8 cellular contexts compared by ENCODE assay signal in genomic region chr9:122370869-122371467, GRCh38. TPM values are rescaled to one million over a fixed set of nuclear protein-coding genes. Genes with fewer than 3 reads are reported as not detected.
DNase-seq lines count a peak whose midpoint lies in the region; ATAC-seq and TF ChIP-seq lines count a peak whose summit lies in the region.

PTGS1 (plus strand) TSS chr9:122371024; CDS start chr9:122371085, 61 bp downstream.

- peaks cover 34% of the 10 kb centered on the region for H3K27me3 Mint-ChIP-seq in activated T-cell treated with anti-CD3 and anti-CD28 coated beads, Interleukin-2, amount 50 U/mL, for 4 hours (ENCODE audit: low read depth)
- H3K27me3 Mint-ChIP-seq in mesothelial cell of epicardium (ENCODE audit: low read depth), result peaks cover 70% of the 10 kb centered on the region

- 3 to 4% methylated on average over 29 to 35 of the region's 35 CpGs for WGBS in aorta, 2 donors

- peak within 1 kb of the TSS; percentile 67 for H3K4me2 ChIP-seq in OCI-LY1 (ENCODE audit: low read length)

- no peaks in the 10 kb centered on the region for H3K36me3 Mint-ChIP-seq in activated T-cell treated with anti-CD3 and anti-CD28 coated beads, Interleukin-2, amount 50 U/mL, for 4 hours (ENCODE audit: insufficient read depth)
- no peaks in the 10 kb centered on the region for H3K36me3 Mint-ChIP-seq in mesothelial cell of epicardium

- H3K27ac ChIP-seq in OCI-LY1 (ENCODE audit: low read depth, low read length, poor library complexity, severe bottlenecking), result no peak within 1 kb of the TSS
- H3K27ac ChIP-seq in duodenal mucosa (ENCODE audit: low read depth, low read length), result no peak within 1 kb of the TSS
- no peak within 1 kb of the TSS for H3K27ac ChIP-seq in aorta (ENCODE audit: low read depth in 1 of 2, low read length in 2 of 2)

- peaks cover 13% of the 10 kb centered on the region for H3K4me1 ChIP-seq in OCI-LY1 (ENCODE audit: insufficient read depth, low read length, severe bottlenecking)
- peaks cover 14 to 22% of the 10 kb centered on the region in 2 donors for H3K4me1 ChIP-seq in duodenal mucosa (ENCODE audit: control insufficient read depth in 1 of 2, insufficient read depth in 2 of 2, low read length in 2 of 2)
- no peaks in the 10 kb centered on the region for H3K4me1 ChIP-seq in aorta (ENCODE audit: control insufficient read depth in 1 of 2, insufficient read depth in 2 of 2, low read length in 2 of 2)

- H3K79me2 ChIP-seq in OCI-LY1 (ENCODE audit: insufficient read depth, low read length), result no peaks in the 10 kb centered on the region

- H3K9ac ChIP-seq in OCI-LY1 (ENCODE audit: low read length), result peak within 1 kb of the TSS; percentile 25; the same call in 1 of the 2 replicates
- H3K9ac ChIP-seq in duodenal mucosa (ENCODE audit: low read depth in 1 of 2, low read length in 2 of 2), result peak within 1 kb of the TSS in 1 of 2 donors; percentile 23

- H3K9me3 Mint-ChIP-seq in activated T-cell treated with anti-CD3 and anti-CD28 coated beads, Interleukin-2, amount 50 U/mL, for 4 hours, result no peaks in the 10 kb centered on the region
- peaks cover 4% of the 10 kb centered on the region for H3K9me3 Mint-ChIP-seq in mesothelial cell of epicardium

- H3K4me1 Mint-ChIP-seq in activated T-cell treated with anti-CD3 and anti-CD28 coated beads, Interleukin-2, amount 50 U/mL, for 4 hours (ENCODE audit: low read depth), result peaks cover 12% of the 10 kb centered on the region
- H3K4me1 Mint-ChIP-seq in mesothelial cell of epicardium, result peaks cover 21% of the 10 kb centered on the region

- TF ChIP-seq CTCF in OCI-LY1 (IDR thresholded peaks at IDR 0.05; ENCODE audit: low read length) (no peak), mesothelial cell of epicardium (IDR thresholded peaks at IDR 0.05; ENCODE audit: unreplicated experiment) (no peak)

- H3K27ac Mint-ChIP-seq in mesothelial cell of epicardium, result no peak within 1 kb of the TSS

- H2AFZ ChIP-seq in OCI-LY1 (ENCODE audit: low read length), result no peak within 1 kb of the TSS

- H3K27me3 ChIP-seq in OCI-LY1 (ENCODE audit: insufficient read depth, low read length) (no peaks in the 10 kb centered on the region; the same call in 1 of the 2 replicates), duodenal mucosa (ENCODE audit: control insufficient read depth in 1 of 2, insufficient read depth in 2 of 2, low read length in 2 of 2) (peaks cover 0 to 12% of the 10 kb centered on the region in 2 donors), aorta (ENCODE audit: control insufficient read depth in 1 of 2, insufficient read depth in 2 of 2, low read length in 1 of 2) (no peaks in the 10 kb centered on the region), MG63 (no peaks in the 10 kb centered on the region)

- H3F3A ChIP-seq in OCI-LY1 (ENCODE audit: insufficient read depth, low read length), result no peaks in the 10 kb centered on the region

- H3K36me3 ChIP-seq in OCI-LY1 (ENCODE audit: insufficient read depth, low read length) (no peaks in the 10 kb centered on the region), duodenal mucosa (ENCODE audit: control insufficient read depth in 1 of 2, insufficient read depth in 2 of 2, low read length in 2 of 2) (no peaks in the 10 kb centered on the region), aorta (ENCODE audit: control insufficient read depth in 1 of 2, insufficient read depth in 2 of 2, low read length in 1 of 2) (no peaks in the 10 kb centered on the region), MG63 (no peaks in the 10 kb centered on the region)

- H3K9me3 ChIP-seq in OCI-LY1 (ENCODE audit: low read length), result no peaks in the 10 kb centered on the region
- H3K9me3 ChIP-seq in duodenal mucosa (ENCODE audit: control insufficient read depth in 1 of 2, low read length in 2 of 2), result no peaks in the 10 kb centered on the region
- H3K9me3 ChIP-seq in aorta (ENCODE audit: control insufficient read depth, low read length), result no peaks in the 10 kb centered on the region
- no peaks in the 10 kb centered on the region for H3K9me3 ChIP-seq in MG63

- peak; percentile 59 to 66 for ATAC-seq in activated T-cell treated with anti-CD3 and anti-CD28 coated beads, Interleukin-2, amount 50 U/mL, for 4 hours
- ATAC-seq in HG02870 (IDR thresholded peaks at IDR 0.05; ENCODE audit: unreplicated experiment) (peak; percentile 61), aorta (ENCODE audit: low FRiP score) (peak; percentile 44)

- H4K20me1 ChIP-seq in OCI-LY1 (ENCODE audit: insufficient read depth, low read length), result no peaks in the 10 kb centered on the region

- DNase-seq in activated T-cell treated with anti-CD3 and anti-CD28 coated beads, Interleukin-2, amount 50 U/mL, for 4 hours, result no peak
- DNase-seq in activated T-cell treated with anti-CD3 and anti-CD28 coated beads, Interleukin-2, amount 50 U/mL, for 1 hour, result no peak
- DNase-seq in mesothelial cell of epicardium (ENCODE audit: low spot score in 2 of 2, unreplicated experiment in 2 of 2) (no peak), aorta (peak; percentile 75 to 84), MG63 (no peak)

- H3K4me3 ChIP-seq in OCI-LY1 (ENCODE audit: low read depth, low read length, poor library complexity, severe bottlenecking) (peak within 1 kb of the TSS; percentile 47), duodenal mucosa (ENCODE audit: low read depth in 1 of 2, low read length in 2 of 2) (peak within 1 kb of the TSS; percentile 57 to 66), aorta (ENCODE audit: low read length in 2 of 2) (no peak within 1 kb of the TSS), MG63 (no peak within 1 kb of the TSS)

- no peaks in the 10 kb centered on the region for H3K9me2 ChIP-seq in OCI-LY1 (ENCODE audit: low read depth, low read length)

- intact Hi-C loops in aorta (cut with DNase I), result no loop called here

- H3K4me3 Mint-ChIP-seq in activated T-cell treated with anti-CD3 and anti-CD28 coated beads, Interleukin-2, amount 50 U/mL, for 4 hours, result peak within 1 kb of the TSS; percentile 69
- H3K4me3 Mint-ChIP-seq in mesothelial cell of epicardium, result peak within 1 kb of the TSS; percentile 58

RNA-seq across cellular contexts. Expression of gene PTGS1, which starts in this region (rescaled TPM):
- total RNA-seq in activated T-cell treated with anti-CD3 and anti-CD28 coated beads, Interleukin-2, amount 50 U/mL, for 4 hours, result under 1 TPM; 0.18 to 0.35 (median 0.35) TPM
- total RNA-seq in mesothelial cell of epicardium (8.0 to 9.2 TPM (median 8.2 TPM) in 3 replicates), aorta (10 to 100 TPM; 10.4 to 20.3 TPM)
- polyA plus RNA-seq in aorta, result 1 to 10 TPM; 3.1 to 5.9 TPM
- not detected in 2 replicates for total RNA-seq in MG63 (2014; rRNA removed; shearing (Covaris generic); ENCODE audit: low replicate concordance)

Comparison
In these comparisons a context has a peak if more than half of its experiments do, and no peak if none do; other contexts are left out.
1. Peak in ATAC-seq in activated T-cell treated with anti-CD3 and anti-CD28 coated beads, Interleukin-2, amount 50 U/mL, for 4 hours; RNA of the gene not detected or under 1 TPM.
2. DNase-seq: peak in aorta (2 of 2); none in activated T-cell treated with anti-CD3 and anti-CD28 coated beads, Interleukin-2, amount 50 U/mL, for 4 hours (single experiment), activated T-cell treated with anti-CD3 and anti-CD28 coated beads, Interleukin-2, amount 50 U/mL, for 1 hour (single experiment), mesothelial cell of epicardium (0 of 2) and MG63 (single experiment).
3. H3K4me3 ChIP-seq: peak in OCI-LY1 (single experiment) and duodenal mucosa (2 of 2); none in aorta (0 of 2) and MG63 (single experiment).
4. Peak in every context shown above with its lines, with median percentiles within 50 percentile points of each other: ATAC-seq.